ENCODE assay signal across 1 cellular context in the genomic region with DNA sequence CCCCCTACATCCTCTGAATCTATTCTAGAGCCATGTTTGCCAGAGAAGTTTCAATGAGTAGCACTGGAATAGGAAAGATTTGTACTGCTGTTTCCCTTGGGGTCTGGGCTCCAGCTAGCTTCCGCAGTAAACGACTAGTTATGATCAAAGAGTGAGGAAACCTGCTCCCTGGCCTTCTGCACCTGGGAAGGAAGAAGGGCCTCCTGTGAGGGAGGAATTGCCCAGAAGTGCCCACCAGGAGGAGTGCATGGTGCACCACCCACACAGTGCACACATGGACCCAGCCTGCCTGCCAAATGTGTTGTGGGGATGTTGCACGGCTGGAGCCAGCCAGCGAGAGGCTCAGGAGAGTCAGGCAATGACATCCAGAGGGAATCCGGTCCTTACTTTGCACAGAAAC.
TF ChIP-seq lines count a peak whose summit lies in the region.

No MANE protein-coding gene starts in this region.

TF ChIP-seq in H1, 55 proteins besides CTCF, POLR2A, EP300 and RAD21:
- TF ChIP-seq RNF2 (IDR thresholded peaks at IDR 0.05; ENCODE audit: borderline replicate concordance, low read depth, low read length, missing control alignments, poor library complexity, severe bottlenecking), result no peak
- no peak for TF ChIP-seq TBP (IDR thresholded peaks at IDR 0.05; ENCODE audit: low read depth, low read length)
- TF ChIP-seq GABPA (IDR thresholded peaks at IDR 0.05; ENCODE audit: borderline replicate concordance, insufficient read depth, low read length), result no peak
- TF ChIP-seq HDAC2 (IDR thresholded peaks at IDR 0.05; ENCODE audit: borderline replicate concordance in 1 of 2, low read depth in 2 of 2, low read length in 2 of 2), result no peak
TF ChIP-seq in H1: peak in this region for 0.
